ENCODE assay signal across 11 cellular contexts in the genomic region with DNA sequence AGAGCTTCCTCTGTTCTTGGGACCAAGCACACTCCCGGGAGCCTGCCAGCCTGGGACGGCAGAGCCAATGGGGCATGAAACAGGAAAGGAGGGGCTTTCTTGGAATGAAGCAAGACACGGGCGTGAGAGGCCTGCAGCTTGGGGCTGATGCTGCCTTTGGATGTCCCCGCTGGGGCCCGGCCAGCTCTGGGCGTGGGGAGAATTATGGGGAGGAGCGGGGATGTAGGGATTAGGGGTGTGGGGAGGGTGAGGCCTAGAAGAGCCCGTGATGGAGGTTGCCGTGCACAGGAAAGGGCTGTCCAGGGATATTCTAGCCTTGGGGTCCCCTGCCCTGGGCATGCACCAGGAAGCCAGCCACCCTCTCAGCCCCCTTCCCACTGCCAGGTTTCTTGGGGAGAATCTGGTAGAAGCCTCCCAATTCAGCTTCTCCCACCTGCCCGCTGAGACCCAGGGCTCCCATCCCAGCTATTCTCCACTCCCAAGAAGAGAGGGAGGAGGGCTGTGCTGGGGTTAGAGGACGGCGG. TPM values are rescaled to one million over a fixed set of nuclear protein-coding genes. Genes with fewer than 3 reads are reported as not detected.
DNase-seq lines count a peak whose midpoint lies in the region; ATAC-seq and TF ChIP-seq lines count a peak whose summit lies in the region.
"Had no signal": no experiment of that assay in that cellular context is flagged by ENCODE, and none has a peak within 500 bp of the region (broad histone marks: within the 10 kb centered on the region; RNA-seq: fewer than 3 reads in every experiment).

No MANE protein-coding gene starts in this region.

- no peaks in the 10 kb centered on the region for H3K79me2 ChIP-seq in H9 (ENCODE audit: insufficient read depth, low read length)
- H3K79me2 ChIP-seq in PC-3 (ENCODE audit: low read length) = no peaks in the 10 kb centered on the region

- H3K79me1 ChIP-seq in H9 (ENCODE audit: insufficient read depth, low read depth, low read length, poor library complexity, severe bottlenecking) = no peaks in the 10 kb centered on the region

- H2BK12ac ChIP-seq in H9 (ENCODE audit: insufficient read length, low read depth, low read length) = no peak overlapping the region

- H3K4me1 ChIP-seq in H9 (ENCODE audit: insufficient read depth, low read length) (no peaks in the 10 kb centered on the region), PC-3 (ENCODE audit: insufficient read depth, low read length) (peaks cover 4% of the 10 kb centered on the region; the same call in 1 of the 2 replicates), stomach (peaks cover 8 to 15% (median 11%) of the 10 kb centered on the region in 4 donors), Peyer's patch (peaks cover 0 to 5% (median 0%) of the 10 kb centered on the region in 4 donors)

- no CpG with 5 or more reads among the region's 13 CpGs for WGBS in H9 (ENCODE audit: extremely low coverage, insufficient read length, low lambda C conversion rate)
- WGBS in stomach, 5 donors = 84 to 89% (median 85%) methylated on average over 12 to 13 of the region's 13 CpGs

- H3K18ac ChIP-seq in H9 (ENCODE audit: insufficient read length, low read depth, low read length) = no peak overlapping the region

- no peaks in the 10 kb centered on the region for H3K9me2 ChIP-seq in PC-3 (replicated peaks; ENCODE audit: low read length)

- H3K36me3 ChIP-seq in PC-3 (ENCODE audit: low read depth, low read length) (no peaks in the 10 kb centered on the region), stomach (no peaks in the 10 kb centered on the region), Peyer's patch (no peaks in the 10 kb centered on the region)

- no peak overlapping the region for H2BK15ac ChIP-seq in H9 (ENCODE audit: low read depth, low read length)

- H3K9me3 ChIP-seq in H9 (ENCODE audit: control insufficient read depth, low read depth, low read length) = no peaks in the 10 kb centered on the region
- no peaks in the 10 kb centered on the region for H3K9me3 ChIP-seq in PC-3 (ENCODE audit: low read length)
- H3K9me3 ChIP-seq in stomach = no peaks in the 10 kb centered on the region
- H3K9me3 ChIP-seq in Peyer's patch = no peaks in the 10 kb centered on the region

- H3K9me3 Mint-ChIP-seq in H9 = no peaks in the 10 kb centered on the region
- H3K9me3 Mint-ChIP-seq: activated naive CD4-positive, alpha-beta T cell treated with anti-CD3 and anti-CD28 coated beads, Interleukin-2, amount 10 ng/mL, durations not matched to agents 7 days and 5 days; naive thymus-derived CD4-positive, alpha-beta T cell had no signal

- no peak overlapping the region for H3K14ac ChIP-seq in H9 (ENCODE audit: insufficient read depth, low read length)

- no peak overlapping the region for H3T11ph ChIP-seq in H9 (ENCODE audit: low read length)

- TF ChIP-seq CTCF in H9 (conservative IDR thresholded peaks at IDR 0.05) = no peak
- TF ChIP-seq CTCF in PC-3 (conservative IDR thresholded peaks at IDR 0.05; ENCODE audit: low read depth, low read length) = no peak
- TF ChIP-seq CTCF in stomach (IDR thresholded peaks at IDR 0.05) = no peak
- no peak for TF ChIP-seq CTCF in Peyer's patch (IDR thresholded peaks at IDR 0.05)

- intact Hi-C loops in PC-3 (cut with micrococcal nuclease) = loop anchor here (1.0 kb wide), 3 partner anchors 59 to 240 kb away; no protein-coding TSS in a partner anchor
- intact Hi-C loops in stomach (cut with DNase I; ENCODE audit: low total_unique reads) = loop anchor here (5.0 kb wide), 2 partner anchors 58 to 437 kb away; a partner anchor contains a TSS

- no peak overlapping the region for H2BK20ac ChIP-seq in H9 (ENCODE audit: low read depth, low read length, poor library complexity, severe bottlenecking)

- H3K4me1 Mint-ChIP-seq in H9 = peaks cover 10 to 14% of the 10 kb centered on the region in 2 experiments
- H3K4me1 Mint-ChIP-seq: activated naive CD4-positive, alpha-beta T cell treated with anti-CD3 and anti-CD28 coated beads, Interleukin-2, amount 10 ng/mL, durations not matched to agents 7 days and 5 days had no signal

- H3K27ac ChIP-seq in H9 (ENCODE audit: insufficient read length, low read depth, low read length) (no peak overlapping the region), PC-3 (ENCODE audit: low read length) (no peak overlapping the region), stomach (no peak overlapping the region), Peyer's patch (no peak overlapping the region)

- H4K91ac ChIP-seq in H9 (ENCODE audit: insufficient read length, low read depth, low read length) = no peak overlapping the region

- DNase-seq in H9 (peak; percentile 25), PC-3 (no peak), kidney tubule cell (ENCODE audit: low spot score) (peak; percentile 29), stomach (peak; percentile 20), Peyer's patch (no peak), HK-2 (ENCODE audit: unreplicated experiment) (no peak), occipital lobe (lab: John Stamatoyannopoulos, UW) (no peak)

- CTCF ChIA-PET in PC-3 (lab: Charles Lee) = interaction anchor here (0.6 to 1.3 kb wide), 8 partner anchors 26 to 148 kb away, joined by 3 to 9 read pairs (median 3); no protein-coding TSS in a partner anchor

- no peaks in the 10 kb centered on the region for H4K20me1 ChIP-seq in H9 (ENCODE audit: control insufficient read depth, insufficient read depth, insufficient read length)
- no peaks in the 10 kb centered on the region for H4K20me1 ChIP-seq in PC-3 (ENCODE audit: low read length)

- peaks cover 17% of the 10 kb centered on the region for H3K27me3 Mint-ChIP-seq in H9 (ENCODE audit: low read depth)

- no peak overlapping the region for H3K4ac ChIP-seq in H9 (ENCODE audit: low read depth, low read length)

- no peak overlapping the region for H4K8ac ChIP-seq in H9 (replicated peaks; ENCODE audit: insufficient read length, low read depth, low read length)

- no peak for ATAC-seq in PC-3

- H3K27ac Mint-ChIP-seq in H9 = no peak overlapping the region
- H3K27ac Mint-ChIP-seq: activated naive CD4-positive, alpha-beta T cell treated with anti-CD3 and anti-CD28 coated beads, Interleukin-2, amount 10 ng/mL, durations not matched to agents 7 days and 5 days; naive thymus-derived CD4-positive, alpha-beta T cell had no signal

- TF ChIP-seq EP300 in stomach (IDR thresholded peaks at IDR 0.05) = no peak

- no peak overlapping the region for H3K23ac ChIP-seq in H9 (ENCODE audit: insufficient read length, low read depth, low read length)

- H3K56ac ChIP-seq in H9 (ENCODE audit: insufficient read length, low read depth, low read length) = no peak overlapping the region

- H3K4me3 Mint-ChIP-seq in H9 = no peak overlapping the region
- H3K4me3 Mint-ChIP-seq: activated naive CD4-positive, alpha-beta T cell treated with anti-CD3 and anti-CD28 coated beads, Interleukin-2, amount 10 ng/mL, durations not matched to agents 7 days and 5 days; naive thymus-derived CD4-positive, alpha-beta T cell had no signal

- H2AFZ ChIP-seq in H9 (ENCODE audit: low read length) = no peak overlapping the region
- peak overlapping the region; percentile 84; the same call in 1 of the 2 replicates for H2AFZ ChIP-seq in PC-3 (ENCODE audit: low read length)

- no peaks in the 10 kb centered on the region; the same call in 1 of the 2 replicates for H3K27me3 ChIP-seq in H9 (ENCODE audit: insufficient read depth, low read length)
- H3K27me3 ChIP-seq in PC-3 (ENCODE audit: low read length) = no peaks in the 10 kb centered on the region
- peaks cover 0 to 22% (median 0%) of the 10 kb centered on the region in 3 donors for H3K27me3 ChIP-seq in stomach
- H3K27me3 ChIP-seq in Peyer's patch = no peaks in the 10 kb centered on the region

- H2AK5ac ChIP-seq in H9 (ENCODE audit: insufficient read length, low read length) = no peak overlapping the region

- no peak overlapping the region for H3K4me3 ChIP-seq in PC-3 (ENCODE audit: low read length)
- no peak overlapping the region for H3K4me3 ChIP-seq in stomach
- no peak overlapping the region for H3K4me3 ChIP-seq in Peyer's patch

- no peak overlapping the region for H3K4me2 ChIP-seq in H9 (ENCODE audit: insufficient read depth, insufficient read length, low read length)
- H3K4me2 ChIP-seq in PC-3 (ENCODE audit: low read length) = no peak overlapping the region

- no peak overlapping the region for H2BK120ac ChIP-seq in H9 (ENCODE audit: low read depth, low read length, poor library complexity, severe bottlenecking)

- no peaks in the 10 kb centered on the region for H3K23me2 ChIP-seq in H9 (ENCODE audit: insufficient read length, low read depth, low read length, poor library complexity, severe bottlenecking)

- no peak overlapping the region for H3K9ac ChIP-seq in H9 (ENCODE audit: extremely low read depth, insufficient read length, low read length)
- H3K9ac ChIP-seq in PC-3 (ENCODE audit: low read length) = no peak overlapping the region

- POLR2A ChIA-PET in PC-3 (lab: Charles Lee; ENCODE audit: unreplicated experiment) = no interaction called here

- BruUV-seq in PC-3 (replicated peaks; lab: Mats Ljungman, UMichigan) = no TSS peak

- H2BK5ac ChIP-seq in H9 (ENCODE audit: insufficient read length, low read length) = no peak overlapping the region

- H3F3A ChIP-seq in PC-3 (ENCODE audit: low read length, unreplicated experiment) = no peaks in the 10 kb centered on the region

- no peak overlapping the region for H4K5ac ChIP-seq in H9 (ENCODE audit: insufficient read length, low read depth, low read length)

- no peaks in the 10 kb centered on the region for H3K36me3 Mint-ChIP-seq in H9 (ENCODE audit: insufficient read depth in 1 of 3, low read depth in 3 of 3)
- H3K36me3 Mint-ChIP-seq: activated naive CD4-positive, alpha-beta T cell treated with anti-CD3 and anti-CD28 coated beads, Interleukin-2, amount 10 ng/mL, durations not matched to agents 7 days and 5 days; naive thymus-derived CD4-positive, alpha-beta T cell had no signal

- no peak for TF ChIP-seq POLR2A in stomach (IDR thresholded peaks at IDR 0.05)
- no peak for TF ChIP-seq POLR2A in Peyer's patch (IDR thresholded peaks at IDR 0.05)

RNA-seq across cellular contexts. Expression of a gene that starts 20.1 kb away (rescaled TPM):
- total RNA-seq in H9 (2021) = 1.3 and 1.7 TPM in 2 replicates
- 0.26 and 1.2 TPM in 2 replicates for total RNA-seq in PC-3 (2014; rRNA removed)
- total RNA-seq in stomach = 10 to 100 TPM in 1 of 5 donors, 1 to 10 TPM in 2, not detected in 2; 1.0 to 10.7 (median 1.3) TPM
- polyA plus RNA-seq in stomach = 1 to 10 TPM in 1 of 3 donors, under 1 TPM in 2; 0.50 to 2.6 (median 0.92) TPM
- 1 to 10 TPM in 1 of 4 donors, under 1 TPM in 2, not detected in 1; 0.83 to 2.1 (median 0.94) TPM for total RNA-seq in Peyer's patch
- total RNA-seq in occipital lobe = 17.9 TPM
- total RNA-seq: bronchial epithelial cell; naive thymus-derived CD4-positive, alpha-beta T cell; T-helper 2 cell treated with Interferon-gamma antibody and Interleukin-4, amounts not matched to agents 100 ng/mL and 5 ng/mL, for 36 hours had no signal
- polyA plus RNA-seq: naive thymus-derived CD4-positive, alpha-beta T cell had no signal

Comparison
In these comparisons a context has a peak if more than half of its experiments do, and no peak if none do; other contexts are left out.
1. DNase-seq: peak in H9 (single experiment), kidney tubule cell (single experiment) and stomach (single experiment); none in PC-3 (single experiment), Peyer's patch (0 of 3), HK-2 (single experiment) and occipital lobe (single experiment).